1 cellular context compared by ENCODE assay signal in the genomic region with DNA sequence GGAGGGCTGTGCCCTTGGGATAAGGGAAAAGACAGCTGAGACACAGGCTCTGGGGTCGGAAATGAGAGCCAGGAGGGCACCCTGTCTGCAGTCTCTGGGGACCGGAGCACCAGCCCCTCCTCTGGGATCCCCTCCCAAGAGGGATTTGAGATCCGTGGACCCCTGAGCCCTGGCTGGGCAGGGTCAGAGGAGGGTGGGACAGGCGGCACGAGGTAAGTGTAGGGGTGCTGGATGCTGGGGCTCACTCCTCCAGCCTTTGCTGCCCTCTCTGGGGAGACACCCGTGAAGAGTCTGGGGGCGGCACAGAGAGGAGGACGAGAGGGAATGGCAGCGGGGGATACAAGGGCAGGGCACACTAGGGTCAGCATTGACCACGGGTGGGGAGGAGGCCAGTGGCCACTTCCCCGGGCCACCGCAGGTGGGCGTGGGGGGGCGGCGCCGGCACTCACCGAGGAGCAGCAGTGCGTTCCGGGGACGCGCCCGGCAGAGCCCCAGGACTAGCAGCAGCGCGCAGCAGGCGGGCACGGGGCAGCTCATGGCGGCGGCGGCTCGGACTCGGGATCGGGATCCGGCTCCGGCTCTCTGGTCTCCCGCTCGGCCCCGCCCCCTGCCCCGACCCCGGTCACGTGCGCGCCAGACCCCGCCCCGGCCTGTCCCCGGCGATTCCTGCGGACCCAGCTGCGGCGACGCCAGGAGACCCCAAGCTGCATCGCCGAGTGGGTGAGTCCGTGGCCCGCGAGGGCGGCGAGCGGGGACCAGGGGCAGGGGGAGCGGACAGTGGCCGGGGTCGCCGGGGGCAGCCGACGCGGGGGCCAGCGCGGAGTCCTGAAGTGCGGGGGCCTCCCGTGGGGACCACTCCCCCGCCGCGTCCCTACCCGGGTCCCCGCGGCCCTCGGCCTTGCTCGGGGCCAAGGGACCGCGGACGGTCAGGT.
TF ChIP-seq lines count a peak whose summit lies in the region.

A gene (minus strand): TSS at position 557 of the 932 bp plus-strand sequence. CDS start 20 bp downstream, at position 537.
A gene (plus strand): TSS at position 651 of the 932 bp plus-strand sequence. CDS start 1,134 bp downstream, outside the sequence.

TF ChIP-seq in HepG2, 621 proteins besides CTCF, POLR2A, EP300 and RAD21 (continued from another document and continues in another):
- TF ChIP-seq, protein P1, sequence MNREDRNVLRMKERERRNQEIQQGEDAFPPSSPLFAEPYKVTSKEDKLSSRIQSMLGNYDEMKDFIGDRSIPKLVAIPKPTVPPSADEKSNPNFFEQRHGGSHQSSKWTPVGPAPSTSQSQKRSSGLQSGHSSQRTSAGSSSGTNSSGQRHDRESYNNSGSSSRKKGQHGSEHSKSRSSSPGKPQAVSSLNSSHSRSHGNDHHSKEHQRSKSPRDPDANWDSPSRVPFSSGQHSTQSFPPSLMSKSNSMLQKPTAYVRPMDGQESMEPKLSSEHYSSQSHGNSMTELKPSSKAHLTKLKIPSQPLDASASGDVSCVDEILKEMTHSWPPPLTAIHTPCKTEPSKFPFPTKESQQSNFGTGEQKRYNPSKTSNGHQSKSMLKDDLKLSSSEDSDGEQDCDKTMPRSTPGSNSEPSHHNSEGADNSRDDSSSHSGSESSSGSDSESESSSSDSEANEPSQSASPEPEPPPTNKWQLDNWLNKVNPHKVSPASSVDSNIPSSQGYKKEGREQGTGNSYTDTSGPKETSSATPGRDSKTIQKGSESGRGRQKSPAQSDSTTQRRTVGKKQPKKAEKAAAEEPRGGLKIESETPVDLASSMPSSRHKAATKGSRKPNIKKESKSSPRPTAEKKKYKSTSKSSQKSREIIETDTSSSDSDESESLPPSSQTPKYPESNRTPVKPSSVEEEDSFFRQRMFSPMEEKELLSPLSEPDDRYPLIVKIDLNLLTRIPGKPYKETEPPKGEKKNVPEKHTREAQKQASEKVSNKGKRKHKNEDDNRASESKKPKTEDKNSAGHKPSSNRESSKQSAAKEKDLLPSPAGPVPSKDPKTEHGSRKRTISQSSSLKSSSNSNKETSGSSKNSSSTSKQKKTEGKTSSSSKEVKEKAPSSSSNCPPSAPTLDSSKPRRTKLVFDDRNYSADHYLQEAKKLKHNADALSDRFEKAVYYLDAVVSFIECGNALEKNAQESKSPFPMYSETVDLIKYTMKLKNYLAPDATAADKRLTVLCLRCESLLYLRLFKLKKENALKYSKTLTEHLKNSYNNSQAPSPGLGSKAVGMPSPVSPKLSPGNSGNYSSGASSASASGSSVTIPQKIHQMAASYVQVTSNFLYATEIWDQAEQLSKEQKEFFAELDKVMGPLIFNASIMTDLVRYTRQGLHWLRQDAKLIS (CRISPR knock-in tag; IDR thresholded peaks at IDR 0.05) = no peak
- TF ChIP-seq TAF15 (IDR thresholded peaks at IDR 0.05; ENCODE audit: low read depth, low read length, poor library complexity, severe bottlenecking) (no peak), GPN1 (CRISPR knock-in tag; IDR thresholded peaks at IDR 0.05; ENCODE audit: borderline replicate concordance) (no peak), ZNF75D (CRISPR knock-in tag; IDR thresholded peaks at IDR 0.05; ENCODE audit: borderline replicate concordance) (no peak), ZNF3 (CRISPR knock-in tag; IDR thresholded peaks at IDR 0.05) (no peak), ZNF572 (CRISPR knock-in tag; IDR thresholded peaks at IDR 0.05) (no peak), ISX (CRISPR knock-in tag; conservative IDR thresholded peaks at IDR 0.05) (0 out of 2 replicates have a peak, but pooled peaks have one; percentile 66), ZNF7 (CRISPR knock-in tag; IDR thresholded peaks at IDR 0.05) (no peak), MIER2 (CRISPR knock-in tag; IDR thresholded peaks at IDR 0.05) (no peak), TBX3 (IDR thresholded peaks at IDR 0.05; ENCODE audit: borderline replicate concordance) (no peak), ZNF766 (CRISPR knock-in tag; IDR thresholded peaks at IDR 0.05; ENCODE audit: borderline replicate concordance) (no peak)
- TF ChIP-seq, protein P2, sequence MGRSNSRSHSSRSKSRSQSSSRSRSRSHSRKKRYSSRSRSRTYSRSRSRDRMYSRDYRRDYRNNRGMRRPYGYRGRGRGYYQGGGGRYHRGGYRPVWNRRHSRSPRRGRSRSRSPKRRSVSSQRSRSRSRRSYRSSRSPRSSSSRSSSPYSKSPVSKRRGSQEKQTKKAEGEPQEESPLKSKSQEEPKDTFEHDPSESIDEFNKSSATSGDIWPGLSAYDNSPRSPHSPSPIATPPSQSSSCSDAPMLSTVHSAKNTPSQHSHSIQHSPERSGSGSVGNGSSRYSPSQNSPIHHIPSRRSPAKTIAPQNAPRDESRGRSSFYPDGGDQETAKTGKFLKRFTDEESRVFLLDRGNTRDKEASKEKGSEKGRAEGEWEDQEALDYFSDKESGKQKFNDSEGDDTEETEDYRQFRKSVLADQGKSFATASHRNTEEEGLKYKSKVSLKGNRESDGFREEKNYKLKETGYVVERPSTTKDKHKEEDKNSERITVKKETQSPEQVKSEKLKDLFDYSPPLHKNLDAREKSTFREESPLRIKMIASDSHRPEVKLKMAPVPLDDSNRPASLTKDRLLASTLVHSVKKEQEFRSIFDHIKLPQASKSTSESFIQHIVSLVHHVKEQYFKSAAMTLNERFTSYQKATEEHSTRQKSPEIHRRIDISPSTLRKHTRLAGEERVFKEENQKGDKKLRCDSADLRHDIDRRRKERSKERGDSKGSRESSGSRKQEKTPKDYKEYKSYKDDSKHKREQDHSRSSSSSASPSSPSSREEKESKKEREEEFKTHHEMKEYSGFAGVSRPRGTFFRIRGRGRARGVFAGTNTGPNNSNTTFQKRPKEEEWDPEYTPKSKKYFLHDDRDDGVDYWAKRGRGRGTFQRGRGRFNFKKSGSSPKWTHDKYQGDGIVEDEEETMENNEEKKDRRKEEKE (IDR thresholded peaks at IDR 0.05) = no peak
- TF ChIP-seq, protein P3, sequence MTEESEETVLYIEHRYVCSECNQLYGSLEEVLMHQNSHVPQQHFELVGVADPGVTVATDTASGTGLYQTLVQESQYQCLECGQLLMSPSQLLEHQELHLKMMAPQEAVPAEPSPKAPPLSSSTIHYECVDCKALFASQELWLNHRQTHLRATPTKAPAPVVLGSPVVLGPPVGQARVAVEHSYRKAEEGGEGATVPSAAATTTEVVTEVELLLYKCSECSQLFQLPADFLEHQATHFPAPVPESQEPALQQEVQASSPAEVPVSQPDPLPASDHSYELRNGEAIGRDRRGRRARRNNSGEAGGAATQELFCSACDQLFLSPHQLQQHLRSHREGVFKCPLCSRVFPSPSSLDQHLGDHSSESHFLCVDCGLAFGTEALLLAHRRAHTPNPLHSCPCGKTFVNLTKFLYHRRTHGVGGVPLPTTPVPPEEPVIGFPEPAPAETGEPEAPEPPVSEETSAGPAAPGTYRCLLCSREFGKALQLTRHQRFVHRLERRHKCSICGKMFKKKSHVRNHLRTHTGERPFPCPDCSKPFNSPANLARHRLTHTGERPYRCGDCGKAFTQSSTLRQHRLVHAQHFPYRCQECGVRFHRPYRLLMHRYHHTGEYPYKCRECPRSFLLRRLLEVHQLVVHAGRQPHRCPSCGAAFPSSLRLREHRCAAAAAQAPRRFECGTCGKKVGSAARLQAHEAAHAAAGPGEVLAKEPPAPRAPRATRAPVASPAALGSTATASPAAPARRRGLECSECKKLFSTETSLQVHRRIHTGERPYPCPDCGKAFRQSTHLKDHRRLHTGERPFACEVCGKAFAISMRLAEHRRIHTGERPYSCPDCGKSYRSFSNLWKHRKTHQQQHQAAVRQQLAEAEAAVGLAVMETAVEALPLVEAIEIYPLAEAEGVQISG (CRISPR knock-in tag; IDR thresholded peaks at IDR 0.05) = peak; percentile 43; the same call in 1 of the 2 replicates
- TF ChIP-seq, protein P4, sequence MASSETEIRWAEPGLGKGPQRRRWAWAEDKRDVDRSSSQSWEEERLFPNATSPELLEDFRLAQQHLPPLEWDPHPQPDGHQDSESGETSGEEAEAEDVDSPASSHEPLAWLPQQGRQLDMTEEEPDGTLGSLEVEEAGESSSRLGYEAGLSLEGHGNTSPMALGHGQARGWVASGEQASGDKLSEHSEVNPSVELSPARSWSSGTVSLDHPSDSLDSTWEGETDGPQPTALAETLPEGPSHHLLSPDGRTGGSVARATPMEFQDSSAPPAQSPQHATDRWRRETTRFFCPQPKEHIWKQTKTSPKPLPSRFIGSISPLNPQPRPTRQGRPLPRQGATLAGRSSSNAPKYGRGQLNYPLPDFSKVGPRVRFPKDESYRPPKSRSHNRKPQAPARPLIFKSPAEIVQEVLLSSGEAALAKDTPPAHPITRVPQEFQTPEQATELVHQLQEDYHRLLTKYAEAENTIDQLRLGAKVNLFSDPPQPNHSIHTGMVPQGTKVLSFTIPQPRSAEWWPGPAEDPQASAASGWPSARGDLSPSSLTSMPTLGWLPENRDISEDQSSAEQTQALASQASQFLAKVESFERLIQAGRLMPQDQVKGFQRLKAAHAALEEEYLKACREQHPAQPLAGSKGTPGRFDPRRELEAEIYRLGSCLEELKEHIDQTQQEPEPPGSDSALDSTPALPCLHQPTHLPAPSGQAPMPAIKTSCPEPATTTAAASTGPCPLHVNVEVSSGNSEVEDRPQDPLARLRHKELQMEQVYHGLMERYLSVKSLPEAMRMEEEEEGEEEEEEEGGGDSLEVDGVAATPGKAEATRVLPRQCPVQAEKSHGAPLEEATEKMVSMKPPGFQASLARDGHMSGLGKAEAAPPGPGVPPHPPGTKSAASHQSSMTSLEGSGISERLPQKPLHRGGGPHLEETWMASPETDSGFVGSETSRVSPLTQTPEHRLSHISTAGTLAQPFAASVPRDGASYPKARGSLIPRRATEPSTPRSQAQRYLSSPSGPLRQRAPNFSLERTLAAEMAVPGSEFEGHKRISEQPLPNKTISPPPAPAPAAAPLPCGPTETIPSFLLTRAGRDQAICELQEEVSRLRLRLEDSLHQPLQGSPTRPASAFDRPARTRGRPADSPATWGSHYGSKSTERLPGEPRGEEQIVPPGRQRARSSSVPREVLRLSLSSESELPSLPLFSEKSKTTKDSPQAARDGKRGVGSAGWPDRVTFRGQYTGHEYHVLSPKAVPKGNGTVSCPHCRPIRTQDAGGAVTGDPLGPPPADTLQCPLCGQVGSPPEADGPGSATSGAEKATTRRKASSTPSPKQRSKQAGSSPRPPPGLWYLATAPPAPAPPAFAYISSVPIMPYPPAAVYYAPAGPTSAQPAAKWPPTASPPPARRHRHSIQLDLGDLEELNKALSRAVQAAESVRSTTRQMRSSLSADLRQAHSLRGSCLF (CRISPR knock-in tag; IDR thresholded peaks at IDR 0.05; ENCODE audit: borderline replicate concordance) = no peak
- TF ChIP-seq, protein P5, sequence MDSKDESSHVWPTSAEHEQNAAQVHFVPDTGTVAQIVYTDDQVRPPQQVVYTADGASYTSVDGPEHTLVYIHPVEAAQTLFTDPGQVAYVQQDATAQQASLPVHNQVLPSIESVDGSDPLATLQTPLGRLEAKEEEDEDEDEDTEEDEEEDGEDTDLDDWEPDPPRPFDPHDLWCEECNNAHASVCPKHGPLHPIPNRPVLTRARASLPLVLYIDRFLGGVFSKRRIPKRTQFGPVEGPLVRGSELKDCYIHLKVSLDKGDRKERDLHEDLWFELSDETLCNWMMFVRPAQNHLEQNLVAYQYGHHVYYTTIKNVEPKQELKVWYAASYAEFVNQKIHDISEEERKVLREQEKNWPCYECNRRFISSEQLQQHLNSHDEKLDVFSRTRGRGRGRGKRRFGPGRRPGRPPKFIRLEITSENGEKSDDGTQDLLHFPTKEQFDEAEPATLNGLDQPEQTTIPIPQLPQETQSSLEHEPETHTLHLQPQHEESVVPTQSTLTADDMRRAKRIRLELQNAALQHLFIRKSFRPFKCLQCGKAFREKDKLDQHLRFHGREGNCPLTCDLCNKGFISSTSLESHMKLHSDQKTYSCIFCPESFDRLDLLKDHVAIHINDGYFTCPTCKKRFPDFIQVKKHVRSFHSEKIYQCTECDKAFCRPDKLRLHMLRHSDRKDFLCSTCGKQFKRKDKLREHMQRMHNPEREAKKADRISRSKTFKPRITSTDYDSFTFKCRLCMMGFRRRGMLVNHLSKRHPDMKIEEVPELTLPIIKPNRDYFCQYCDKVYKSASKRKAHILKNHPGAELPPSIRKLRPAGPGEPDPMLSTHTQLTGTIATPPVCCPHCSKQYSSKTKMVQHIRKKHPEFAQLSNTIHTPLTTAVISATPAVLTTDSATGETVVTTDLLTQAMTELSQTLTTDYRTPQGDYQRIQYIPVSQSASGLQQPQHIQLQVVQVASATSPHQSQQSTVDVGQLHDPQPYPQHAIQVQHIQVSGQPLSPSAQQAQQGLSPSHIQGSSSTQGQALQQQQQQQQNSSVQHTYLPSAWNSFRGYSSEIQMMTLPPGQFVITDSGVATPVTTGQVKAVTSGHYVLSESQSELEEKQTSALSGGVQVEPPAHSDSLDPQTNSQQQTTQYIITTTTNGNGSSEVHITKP (CRISPR knock-in tag; IDR thresholded peaks at IDR 0.05; ENCODE audit: low read depth) = no peak
- TF ChIP-seq, protein P6, sequence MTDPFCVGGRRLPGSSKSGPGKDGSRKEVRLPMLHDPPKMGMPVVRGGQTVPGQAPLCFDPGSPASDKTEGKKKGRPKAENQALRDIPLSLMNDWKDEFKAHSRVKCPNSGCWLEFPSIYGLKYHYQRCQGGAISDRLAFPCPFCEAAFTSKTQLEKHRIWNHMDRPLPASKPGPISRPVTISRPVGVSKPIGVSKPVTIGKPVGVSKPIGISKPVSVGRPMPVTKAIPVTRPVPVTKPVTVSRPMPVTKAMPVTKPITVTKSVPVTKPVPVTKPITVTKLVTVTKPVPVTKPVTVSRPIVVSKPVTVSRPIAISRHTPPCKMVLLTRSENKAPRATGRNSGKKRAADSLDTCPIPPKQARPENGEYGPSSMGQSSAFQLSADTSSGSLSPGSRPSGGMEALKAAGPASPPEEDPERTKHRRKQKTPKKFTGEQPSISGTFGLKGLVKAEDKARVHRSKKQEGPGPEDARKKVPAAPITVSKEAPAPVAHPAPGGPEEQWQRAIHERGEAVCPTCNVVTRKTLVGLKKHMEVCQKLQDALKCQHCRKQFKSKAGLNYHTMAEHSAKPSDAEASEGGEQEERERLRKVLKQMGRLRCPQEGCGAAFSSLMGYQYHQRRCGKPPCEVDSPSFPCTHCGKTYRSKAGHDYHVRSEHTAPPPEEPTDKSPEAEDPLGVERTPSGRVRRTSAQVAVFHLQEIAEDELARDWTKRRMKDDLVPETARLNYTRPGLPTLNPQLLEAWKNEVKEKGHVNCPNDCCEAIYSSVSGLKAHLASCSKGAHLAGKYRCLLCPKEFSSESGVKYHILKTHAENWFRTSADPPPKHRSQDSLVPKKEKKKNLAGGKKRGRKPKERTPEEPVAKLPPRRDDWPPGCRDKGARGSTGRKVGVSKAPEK (CRISPR knock-in tag; IDR thresholded peaks at IDR 0.05; ENCODE audit: borderline replicate concordance) = no peak
- TF ChIP-seq, protein P7, sequence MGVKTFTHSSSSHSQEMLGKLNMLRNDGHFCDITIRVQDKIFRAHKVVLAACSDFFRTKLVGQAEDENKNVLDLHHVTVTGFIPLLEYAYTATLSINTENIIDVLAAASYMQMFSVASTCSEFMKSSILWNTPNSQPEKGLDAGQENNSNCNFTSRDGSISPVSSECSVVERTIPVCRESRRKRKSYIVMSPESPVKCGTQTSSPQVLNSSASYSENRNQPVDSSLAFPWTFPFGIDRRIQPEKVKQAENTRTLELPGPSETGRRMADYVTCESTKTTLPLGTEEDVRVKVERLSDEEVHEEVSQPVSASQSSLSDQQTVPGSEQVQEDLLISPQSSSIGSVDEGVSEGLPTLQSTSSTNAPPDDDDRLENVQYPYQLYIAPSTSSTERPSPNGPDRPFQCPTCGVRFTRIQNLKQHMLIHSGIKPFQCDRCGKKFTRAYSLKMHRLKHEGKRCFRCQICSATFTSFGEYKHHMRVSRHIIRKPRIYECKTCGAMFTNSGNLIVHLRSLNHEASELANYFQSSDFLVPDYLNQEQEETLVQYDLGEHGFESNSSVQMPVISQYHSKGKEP (CRISPR knock-in tag; IDR thresholded peaks at IDR 0.05) = no peak
